ENCODE assay signal across 19 cellular contexts in the genomic region with DNA sequence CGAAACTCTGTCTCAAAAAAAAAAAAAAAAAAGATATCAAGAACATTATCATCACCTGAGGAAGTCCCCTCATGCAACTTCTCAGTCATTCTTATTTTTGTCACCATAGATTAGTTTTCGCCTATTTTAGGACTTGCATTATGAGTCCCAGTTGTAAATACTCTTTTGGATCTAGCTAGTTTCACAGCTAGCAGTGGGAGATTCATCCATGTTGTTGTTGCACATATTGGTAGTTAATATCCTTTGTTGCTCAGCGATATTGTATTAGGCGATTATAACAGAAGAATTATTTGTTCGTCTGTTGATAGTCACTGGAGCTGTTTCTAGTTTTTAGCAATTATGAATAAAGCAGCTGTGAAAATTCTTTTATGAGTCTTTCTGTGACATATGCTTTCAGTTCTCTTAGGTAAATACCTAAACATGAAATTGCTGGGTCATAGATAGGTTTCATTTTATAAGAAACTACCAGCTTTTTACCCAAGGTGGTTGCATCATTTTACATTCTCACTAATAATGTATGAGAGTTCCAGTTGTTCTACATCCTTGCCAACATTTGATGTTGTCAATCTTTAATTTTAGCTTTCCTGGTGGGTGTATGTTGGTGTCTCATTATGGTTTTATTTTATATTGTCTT. TPM values are rescaled to one million over a fixed set of nuclear protein-coding genes. Genes with fewer than 3 reads are reported as not detected.
DNase-seq lines count a peak whose midpoint lies in the region; ATAC-seq, FAIRE-seq and TF ChIP-seq lines count a peak whose summit lies in the region.
"Had no signal": no experiment of that assay in that cellular context is flagged by ENCODE, and none has a peak within 500 bp of the region (broad histone marks: within the 10 kb centered on the region; RNA-seq: fewer than 3 reads in every experiment).

No MANE protein-coding gene starts in this region.

- H3K9me3 Mint-ChIP-seq in activated CD8-positive, alpha-beta T cell treated with anti-CD3 and anti-CD28 coated beads for 36 hours, result peaks cover 2% of the 10 kb centered on the region
- no peaks in the 10 kb centered on the region for H3K9me3 Mint-ChIP-seq in activated CD8-positive, alpha-beta T cell treated with anti-CD3 and anti-CD28 coated beads, Interleukin-2, amount 10 ng/mL, durations not matched to agents 7 days and 5 days (ENCODE audit: insufficient read depth)
- H3K9me3 Mint-ChIP-seq in WTC11, result peaks cover 13% of the 10 kb centered on the region

- H3K4me3 ChIP-seq in GM06990 (replicated peaks; ENCODE audit: low read depth, low read length), result peak overlapping the region; percentile 27; the same call in 1 of the 2 replicates
- H3K4me3 ChIP-seq in osteoblast (ENCODE audit: insufficient read depth, low read length), result no peak overlapping the region
- H3K4me3 ChIP-seq: SJSA1 had no signal

- H3K4me1 Mint-ChIP-seq in activated CD8-positive, alpha-beta T cell treated with anti-CD3 and anti-CD28 coated beads for 36 hours (ENCODE audit: low read depth), result peaks cover 33% of the 10 kb centered on the region
- H3K4me1 Mint-ChIP-seq in activated CD8-positive, alpha-beta T cell treated with anti-CD3 and anti-CD28 coated beads, Interleukin-2, amount 10 ng/mL, durations not matched to agents 7 days and 5 days (ENCODE audit: low read depth), result peaks cover 8% of the 10 kb centered on the region
- H3K4me1 Mint-ChIP-seq in WTC11, result no peaks in the 10 kb centered on the region

- no peak for TF ChIP-seq POLR2A in GM12891 (IDR thresholded peaks at IDR 0.05; ENCODE audit: low read depth, low read length)

- DNase-seq in activated CD8-positive, alpha-beta T cell treated with anti-CD3 and anti-CD28 coated beads for 36 hours, result no peak
- DNase-seq in activated CD8-positive, alpha-beta T cell treated with anti-CD3 and anti-CD28 coated beads, Interleukin-2, amount 10 ng/mL, durations not matched to agents 7 days and 5 days, result no peak
- DNase-seq in GM06990 (ENCODE audit: extremely low read depth, insufficient read length) (peak; percentile 66), osteoblast (ENCODE audit: insufficient read length, low spot score, missing footprints) (peak; percentile 19), NOMO-1 treated with DMSO at 0.1 percent for 48 hours (lab: John Stamatoyannopoulos, UW; ENCODE audit: unreplicated experiment) (no peak), GM12891 (ENCODE audit: insufficient read length, low spot score) (no peak), WTC11 (ENCODE audit: low spot score) (no peak)
- DNase-seq: COR-L47, DMS53, MV-4-11, NCI-H1417 treated with DMSO at 0.1 percent for 48 hours, NCI-H2029 treated with DMSO at 0.1 percent for 48 hours, NCI-H510A, OCI-M1 had no signal

- peak overlapping the region; percentile 15 for H3K27ac Mint-ChIP-seq in activated CD8-positive, alpha-beta T cell treated with anti-CD3 and anti-CD28 coated beads for 36 hours
- H3K27ac Mint-ChIP-seq in activated CD8-positive, alpha-beta T cell treated with anti-CD3 and anti-CD28 coated beads, Interleukin-2, amount 10 ng/mL, durations not matched to agents 7 days and 5 days, result no peak overlapping the region
- H3K27ac Mint-ChIP-seq in WTC11, result no peak overlapping the region
- H3K27ac Mint-ChIP-seq: CD14-positive monocyte, H9, IgD-negative memory B cell had no signal

- no peaks in the 10 kb centered on the region for H3K79me2 ChIP-seq in osteoblast (ENCODE audit: insufficient read depth, low read length)

- no peak overlapping the region for H3K4me3 Mint-ChIP-seq in activated CD8-positive, alpha-beta T cell treated with anti-CD3 and anti-CD28 coated beads for 36 hours
- no peak overlapping the region for H3K4me3 Mint-ChIP-seq in activated CD8-positive, alpha-beta T cell treated with anti-CD3 and anti-CD28 coated beads, Interleukin-2, amount 10 ng/mL, durations not matched to agents 7 days and 5 days
- no peak overlapping the region for H3K4me3 Mint-ChIP-seq in WTC11
- H3K4me3 Mint-ChIP-seq: H9, IgD-negative memory B cell had no signal

- peaks cover 5% of the 10 kb centered on the region for H3K27me3 Mint-ChIP-seq in activated CD8-positive, alpha-beta T cell treated with anti-CD3 and anti-CD28 coated beads for 36 hours
- peaks cover 9% of the 10 kb centered on the region for H3K27me3 Mint-ChIP-seq in activated CD8-positive, alpha-beta T cell treated with anti-CD3 and anti-CD28 coated beads, Interleukin-2, amount 10 ng/mL, durations not matched to agents 7 days and 5 days (ENCODE audit: low read depth)
- H3K27me3 Mint-ChIP-seq in WTC11 (ENCODE audit: low read depth), result peaks cover 17% of the 10 kb centered on the region

- no peaks in the 10 kb centered on the region for H3K27me3 ChIP-seq in GM06990 (replicated peaks; ENCODE audit: control insufficient read depth, insufficient read depth, low read length)
- no peaks in the 10 kb centered on the region for H3K27me3 ChIP-seq in osteoblast (ENCODE audit: insufficient read depth, low read length)

- H3K36me3 ChIP-seq in GM06990 (ENCODE audit: control insufficient read depth, insufficient read depth, low read length) (no peaks in the 10 kb centered on the region), osteoblast (ENCODE audit: insufficient read depth, low read length) (no peaks in the 10 kb centered on the region)
- H3K36me3 ChIP-seq: SJSA1 had no signal

- H3K36me3 Mint-ChIP-seq in activated CD8-positive, alpha-beta T cell treated with anti-CD3 and anti-CD28 coated beads for 36 hours (ENCODE audit: low read depth), result peaks cover 3% of the 10 kb centered on the region
- H3K36me3 Mint-ChIP-seq in activated CD8-positive, alpha-beta T cell treated with anti-CD3 and anti-CD28 coated beads, Interleukin-2, amount 10 ng/mL, durations not matched to agents 7 days and 5 days (ENCODE audit: low read depth), result no peaks in the 10 kb centered on the region
- no peaks in the 10 kb centered on the region for H3K36me3 Mint-ChIP-seq in WTC11
- H3K36me3 Mint-ChIP-seq: CD14-positive monocyte had no signal

- no peaks in the 10 kb centered on the region for H3K4me1 ChIP-seq in osteoblast (ENCODE audit: insufficient read depth, low read length)
- H3K4me1 ChIP-seq: SJSA1 had no signal

- no peak overlapping the region for H3K4me2 ChIP-seq in osteoblast (ENCODE audit: insufficient read depth, low read length)

- no peaks in the 10 kb centered on the region for H3K9me3 ChIP-seq in osteoblast (ENCODE audit: low read depth, low read length)
- H3K9me3 ChIP-seq: SJSA1 had no signal

- TF ChIP-seq CTCF in activated CD8-positive, alpha-beta T cell treated with anti-CD3 and anti-CD28 coated beads for 36 hours (IDR thresholded peaks at IDR 0.05), result no peak
- TF ChIP-seq CTCF in GM06990 (IDR thresholded peaks at IDR 0.05; ENCODE audit: insufficient read depth, low read length, poor library complexity, severe bottlenecking), result no peak
- no peak for TF ChIP-seq CTCF in osteoblast (IDR thresholded peaks at IDR 0.05; ENCODE audit: extremely low read depth, low read depth, low read length)
- TF ChIP-seq CTCF in WTC11 (IDR thresholded peaks at IDR 0.05), result no peak

- H4K20me1 ChIP-seq in osteoblast (ENCODE audit: insufficient read depth, low read length), result no peaks in the 10 kb centered on the region

- no peak overlapping the region for H2AFZ ChIP-seq in osteoblast (ENCODE audit: low read length)

- no peak for FAIRE-seq in GM12891 (lab: Jason Lieb, UNC)

- H3K27ac ChIP-seq in osteoblast (ENCODE audit: low read depth, low read length), result no peak overlapping the region
- H3K27ac ChIP-seq: SJSA1 had no signal

- POLR2A ChIA-PET in activated CD8-positive, alpha-beta T cell treated with anti-CD3 and anti-CD28 coated beads for 36 hours (lab: Charles Lee), result interaction anchor here (0.9 to 2.4 kb wide), 4 partner anchors 28 to 45 kb away, joined by 3 to 11 read pairs (median 4); no protein-coding TSS in a partner anchor
- POLR2A ChIA-PET in activated CD8-positive, alpha-beta T cell treated with anti-CD3 and anti-CD28 coated beads, Interleukin-2, amount 10 ng/mL, durations not matched to agents 7 days and 5 days (lab: Charles Lee), result no interaction called here
- POLR2A ChIA-PET in WTC11 (lab: Charles Lee), result no interaction called here

- CTCF ChIA-PET in activated CD8-positive, alpha-beta T cell treated with anti-CD3 and anti-CD28 coated beads for 36 hours (lab: Charles Lee), result interaction anchor here (0.9 to 1.6 kb wide), 7 partner anchors 14 to 222 kb away, joined by 3 to 5 read pairs (median 4); a partner anchor contains a TSS
- CTCF ChIA-PET in activated CD8-positive, alpha-beta T cell treated with anti-CD3 and anti-CD28 coated beads, Interleukin-2, amount 10 ng/mL, durations not matched to agents 7 days and 5 days (lab: Charles Lee), result interaction anchor here (1.3 to 1.6 kb wide), 3 partner anchors 15 to 122 kb away, joined by 3 to 5 read pairs (median 3); no protein-coding TSS in a partner anchor
- CTCF ChIA-PET in WTC11 (lab: Charles Lee), result interaction anchor here (0.7 kb wide), 2 partner anchors 49 to 86 kb away, joined by 3 read pairs; no protein-coding TSS in a partner anchor

- peak; percentile 53 for ATAC-seq in activated CD8-positive, alpha-beta T cell treated with anti-CD3 and anti-CD28 coated beads for 36 hours
- ATAC-seq in activated CD8-positive, alpha-beta T cell treated with anti-CD3 and anti-CD28 coated beads, Interleukin-2, amount 10 ng/mL, durations not matched to agents 7 days and 5 days, result no peak
- ATAC-seq in HG03439 (IDR thresholded peaks at IDR 0.05; ENCODE audit: unreplicated experiment), result peak; percentile 45
- no peak for ATAC-seq in WTC11

- intact Hi-C loops in activated CD8-positive, alpha-beta T cell treated with anti-CD3 and anti-CD28 coated beads for 36 hours (cut with micrococcal nuclease), result no loop called here

TF ChIP-seq in GM12891, 5 proteins besides CTCF, POLR2A, EP300 and RAD21:
- no peak for TF ChIP-seq PAX5 (IDR thresholded peaks at IDR 0.05; ENCODE audit: insufficient read depth, low read length, severe bottlenecking)
- TF ChIP-seq POLR2AphosphoS5 (IDR thresholded peaks at IDR 0.05; ENCODE audit: low read depth, low read length), result no peak
- no peak for TF ChIP-seq SPI1 (IDR thresholded peaks at IDR 0.05; ENCODE audit: low read depth, low read length)
- TF ChIP-seq POU2F2 (IDR thresholded peaks at IDR 0.05; ENCODE audit: low read depth, low read length), result no peak
- TF ChIP-seq TAF1 (IDR thresholded peaks at IDR 0.05; ENCODE audit: low read depth, low read length), result no peak

RNA-seq across cellular contexts. Expression of a gene that starts 40.7 kb away (rescaled TPM):
- 10 to 100 TPM; 31.6 to 31.9 TPM for total RNA-seq in activated CD8-positive, alpha-beta T cell treated with anti-CD3 and anti-CD28 coated beads for 36 hours
- total RNA-seq in activated CD8-positive, alpha-beta T cell treated with anti-CD3 and anti-CD28 coated beads, Interleukin-2, amount 10 ng/mL, durations not matched to agents 7 days and 5 days, result 10 to 100 TPM; 17.5 to 23.8 TPM
- total RNA-seq in osteoblast (2.7 and 3.6 TPM in 2 replicates), WTC11 (2021) (3.3 to 4.0 TPM (median 3.8 TPM) in 3 replicates)
- polyA plus RNA-seq in GM12891 (2012; ENCODE audit: low read depth, missing spikeins), result 12.4 TPM

Comparison
In these comparisons a context has a peak if more than half of its experiments do, and no peak if none do; other contexts are left out.
1. ATAC-seq: peak in activated CD8-positive, alpha-beta T cell treated with anti-CD3 and anti-CD28 coated beads for 36 hours (single experiment) and HG03439 (single experiment); none in activated CD8-positive, alpha-beta T cell treated with anti-CD3 and anti-CD28 coated beads, Interleukin-2, amount 10 ng/mL, durations not matched to agents 7 days and 5 days (single experiment) and WTC11 (single experiment).
2. DNase-seq: peak in GM06990 (single experiment) and osteoblast (single experiment); none in activated CD8-positive, alpha-beta T cell treated with anti-CD3 and anti-CD28 coated beads for 36 hours (single experiment), activated CD8-positive, alpha-beta T cell treated with anti-CD3 and anti-CD28 coated beads, Interleukin-2, amount 10 ng/mL, durations not matched to agents 7 days and 5 days (single experiment), NOMO-1 treated with DMSO at 0.1 percent for 48 hours (single experiment), GM12891 (single experiment) and WTC11 (single experiment).